ENCODE assay signal across 17 cellular contexts in the genomic region with DNA sequence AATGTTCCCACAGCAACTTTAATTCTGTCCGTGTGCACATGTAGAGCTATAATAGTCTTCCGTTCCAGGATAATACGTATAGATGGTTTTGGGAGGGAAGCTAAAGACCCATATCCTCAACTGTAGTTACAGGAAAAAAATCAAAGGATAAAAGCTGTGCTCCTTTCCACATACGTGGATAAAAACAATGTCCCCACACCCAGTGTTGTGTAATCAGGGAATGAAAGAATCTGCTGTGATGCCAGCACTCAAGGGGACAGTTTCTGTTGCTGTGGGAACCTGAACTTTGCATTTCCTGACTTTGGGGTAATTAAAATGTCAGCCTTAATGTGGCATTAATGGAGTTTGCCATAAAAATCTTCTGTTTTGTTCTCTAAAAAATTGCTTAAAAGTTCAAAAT.
DNase-seq lines count a peak whose midpoint lies in the region; ATAC-seq and TF ChIP-seq lines count a peak whose summit lies in the region.
"Had no signal": no experiment of that assay in that cellular context is flagged by ENCODE, and none has a peak within 500 bp of the region (broad histone marks: within the 10 kb centered on the region; RNA-seq: fewer than 3 reads in every experiment).

No MANE protein-coding gene starts in this region.

- H3K27me3 ChIP-seq in left ventricle myocardium inferior (ENCODE audit: low read depth), result no peaks in the 10 kb centered on the region
- no peaks in the 10 kb centered on the region for H3K27me3 ChIP-seq in esophagus muscularis mucosa
- H3K27me3 ChIP-seq: upper lobe of right lung had no signal

- ATAC-seq in left cardiac atrium, result no peak
- ATAC-seq in memory B cell (ENCODE audit: low read depth), result no peak
- ATAC-seq in HG03025 (IDR thresholded peaks at IDR 0.05; ENCODE audit: low FRiP score, unreplicated experiment), result no peak
- no peak for ATAC-seq in activated CD8-positive, alpha-beta T cell treated with anti-CD3 and anti-CD28 coated beads for 36 hours
- ATAC-seq: activated T-helper 17 cell treated with anti-CD3 and anti-CD28 coated beads, Interleukin-2, amount 50 U/mL, for 72 hours; upper lobe of right lung had no signal

- H3K4me1 Mint-ChIP-seq in memory B cell, result peaks cover 4% of the 10 kb centered on the region
- H3K4me1 Mint-ChIP-seq in activated naive CD4-positive, alpha-beta T cell treated with anti-CD3 and anti-CD28 coated beads, Interleukin-2, amount 10 ng/mL, durations not matched to agents 7 days and 5 days, result no peaks in the 10 kb centered on the region
- H3K4me1 Mint-ChIP-seq in activated CD8-positive, alpha-beta T cell treated with anti-CD3 and anti-CD28 coated beads for 36 hours (ENCODE audit: low read depth), result no peaks in the 10 kb centered on the region
- H3K4me1 Mint-ChIP-seq: activated naive CD8-positive, alpha-beta T cell treated with anti-CD3 and anti-CD28 coated beads, Interleukin-2, amount 10 ng/mL, durations not matched to agents 7 days and 5 days; activated T-helper 17 cell treated with anti-CD3 and anti-CD28 coated beads, Interleukin-2, amount 50 U/mL, for 72 hours had no signal

- H3K27me3 Mint-ChIP-seq in memory B cell, result no peaks in the 10 kb centered on the region
- no peaks in the 10 kb centered on the region for H3K27me3 Mint-ChIP-seq in activated naive CD4-positive, alpha-beta T cell treated with anti-CD3 and anti-CD28 coated beads, Interleukin-2, amount 10 ng/mL, durations not matched to agents 7 days and 5 days
- H3K27me3 Mint-ChIP-seq in activated CD8-positive, alpha-beta T cell treated with anti-CD3 and anti-CD28 coated beads for 36 hours, result no peaks in the 10 kb centered on the region
- H3K27me3 Mint-ChIP-seq: activated naive CD8-positive, alpha-beta T cell treated with anti-CD3 and anti-CD28 coated beads, Interleukin-2, amount 10 ng/mL, durations not matched to agents 7 days and 5 days; activated T-helper 17 cell treated with anti-CD3 and anti-CD28 coated beads, Interleukin-2, amount 50 U/mL, for 72 hours had no signal

- no peak for TF ChIP-seq CTCF in left ventricle myocardium inferior (IDR thresholded peaks at IDR 0.05; ENCODE audit: borderline replicate concordance)
- TF ChIP-seq CTCF in esophagus muscularis mucosa (IDR thresholded peaks at IDR 0.05), result no peak
- no peak for TF ChIP-seq CTCF in activated CD8-positive, alpha-beta T cell treated with anti-CD3 and anti-CD28 coated beads for 36 hours (IDR thresholded peaks at IDR 0.05)

- H3K9me3 Mint-ChIP-seq in memory B cell, result no peaks in the 10 kb centered on the region
- no peaks in the 10 kb centered on the region for H3K9me3 Mint-ChIP-seq in activated naive CD4-positive, alpha-beta T cell treated with anti-CD3 and anti-CD28 coated beads, Interleukin-2, amount 10 ng/mL, durations not matched to agents 7 days and 5 days
- H3K9me3 Mint-ChIP-seq in activated CD8-positive, alpha-beta T cell treated with anti-CD3 and anti-CD28 coated beads for 36 hours, result no peaks in the 10 kb centered on the region
- H3K9me3 Mint-ChIP-seq: activated naive CD8-positive, alpha-beta T cell treated with anti-CD3 and anti-CD28 coated beads, Interleukin-2, amount 10 ng/mL, durations not matched to agents 7 days and 5 days; activated T-helper 17 cell treated with anti-CD3 and anti-CD28 coated beads, Interleukin-2, amount 50 U/mL, for 72 hours had no signal

- CTCF ChIA-PET in activated naive CD4-positive, alpha-beta T cell treated with anti-CD3 and anti-CD28 coated beads, Interleukin-2, amount 10 ng/mL, durations not matched to agents 7 days and 5 days (lab: Charles Lee), result interaction anchor here (0.6 kb wide), 1 partner anchor 16 kb away, joined by 3 read pairs; no protein-coding TSS in a partner anchor
- CTCF ChIA-PET in activated CD8-positive, alpha-beta T cell treated with anti-CD3 and anti-CD28 coated beads for 36 hours (lab: Charles Lee), result interaction anchor here (1.2 to 1.5 kb wide), 3 partner anchors 18 to 85 kb away, joined by 4 to 5 read pairs (median 4); no protein-coding TSS in a partner anchor

- POLR2A ChIA-PET in activated CD8-positive, alpha-beta T cell treated with anti-CD3 and anti-CD28 coated beads for 36 hours (lab: Charles Lee), result interaction anchor here (1.3 kb wide), 1 partner anchor 221 kb away, joined by 3 read pairs; no protein-coding TSS in a partner anchor

- H3K4me3 ChIP-seq in left ventricle myocardium inferior, result no peak overlapping the region
- no peak overlapping the region for H3K4me3 ChIP-seq in esophagus muscularis mucosa
- H3K4me3 ChIP-seq: prostate gland, upper lobe of right lung had no signal

- peaks cover 75% of the 10 kb centered on the region for H3K4me1 ChIP-seq in left ventricle myocardium inferior
- H3K4me1 ChIP-seq in esophagus muscularis mucosa, result peaks cover 37 to 70% (median 62%) of the 10 kb centered on the region in 4 donors
- H3K4me1 ChIP-seq: prostate gland had no signal

- H3K4me3 Mint-ChIP-seq in memory B cell, result no peak overlapping the region
- H3K4me3 Mint-ChIP-seq in activated naive CD4-positive, alpha-beta T cell treated with anti-CD3 and anti-CD28 coated beads, Interleukin-2, amount 10 ng/mL, durations not matched to agents 7 days and 5 days, result no peak overlapping the region
- no peak overlapping the region for H3K4me3 Mint-ChIP-seq in activated CD8-positive, alpha-beta T cell treated with anti-CD3 and anti-CD28 coated beads for 36 hours
- H3K4me3 Mint-ChIP-seq: activated naive CD8-positive, alpha-beta T cell treated with anti-CD3 and anti-CD28 coated beads, Interleukin-2, amount 10 ng/mL, durations not matched to agents 7 days and 5 days; activated T-helper 17 cell treated with anti-CD3 and anti-CD28 coated beads, Interleukin-2, amount 50 U/mL, for 72 hours had no signal

- no peak for TF ChIP-seq EP300 in esophagus muscularis mucosa (IDR thresholded peaks at IDR 0.05)

- TF ChIP-seq POLR2A in esophagus muscularis mucosa (IDR thresholded peaks at IDR 0.05; ENCODE audit: low read depth), result no peak

- intact Hi-C loops in left ventricle myocardium inferior (cut with micrococcal nuclease), result no loop called here
- intact Hi-C loops in left cardiac atrium (cut with DNase I), result no loop called here
- intact Hi-C loops in esophagus muscularis mucosa (cut with DNase I), result no loop called here
- intact Hi-C loops in activated CD8-positive, alpha-beta T cell treated with anti-CD3 and anti-CD28 coated beads for 36 hours (cut with micrococcal nuclease), result no loop called here

- H3K36me3 Mint-ChIP-seq in memory B cell, result peaks cover 36% of the 10 kb centered on the region
- H3K36me3 Mint-ChIP-seq in activated naive CD4-positive, alpha-beta T cell treated with anti-CD3 and anti-CD28 coated beads, Interleukin-2, amount 10 ng/mL, durations not matched to agents 7 days and 5 days, result no peaks in the 10 kb centered on the region
- no peaks in the 10 kb centered on the region for H3K36me3 Mint-ChIP-seq in activated CD8-positive, alpha-beta T cell treated with anti-CD3 and anti-CD28 coated beads for 36 hours (ENCODE audit: low read depth)
- H3K36me3 Mint-ChIP-seq: activated naive CD8-positive, alpha-beta T cell treated with anti-CD3 and anti-CD28 coated beads, Interleukin-2, amount 10 ng/mL, durations not matched to agents 7 days and 5 days had no signal

- H3K27ac ChIP-seq in left ventricle myocardium inferior (replicated peaks) (peak overlapping the region; percentile 61), esophagus muscularis mucosa (replicated peaks in 1 of 4) (peak overlapping the region in 3 of 4 donors; percentile 10 to 43 (median 20))
- H3K27ac ChIP-seq: prostate gland, upper lobe of right lung had no signal

- H3K27ac Mint-ChIP-seq in memory B cell, result peak overlapping the region; percentile 69
- no peak overlapping the region for H3K27ac Mint-ChIP-seq in activated naive CD4-positive, alpha-beta T cell treated with anti-CD3 and anti-CD28 coated beads, Interleukin-2, amount 10 ng/mL, durations not matched to agents 7 days and 5 days
- no peak overlapping the region for H3K27ac Mint-ChIP-seq in activated CD8-positive, alpha-beta T cell treated with anti-CD3 and anti-CD28 coated beads for 36 hours
- H3K27ac Mint-ChIP-seq: activated naive CD8-positive, alpha-beta T cell treated with anti-CD3 and anti-CD28 coated beads, Interleukin-2, amount 10 ng/mL, durations not matched to agents 7 days and 5 days; activated T-helper 17 cell treated with anti-CD3 and anti-CD28 coated beads, Interleukin-2, amount 50 U/mL, for 72 hours had no signal

- H3K36me3 ChIP-seq in left ventricle myocardium inferior (peaks cover 30% of the 10 kb centered on the region), esophagus muscularis mucosa (peaks cover 0 to 27% (median 0%) of the 10 kb centered on the region in 4 donors)
- H3K36me3 ChIP-seq: prostate gland had no signal

- H3K9me3 ChIP-seq in left ventricle myocardium inferior (replicated peaks), result no peaks in the 10 kb centered on the region
- no peaks in the 10 kb centered on the region for H3K9me3 ChIP-seq in esophagus muscularis mucosa
- H3K9me3 ChIP-seq: prostate gland, upper lobe of right lung had no signal

- 72% methylated on average over 4 of the region's 4 CpGs for WGBS in esophagus muscularis mucosa

- no peak for DNase-seq in left ventricle myocardium inferior
- DNase-seq in left cardiac atrium, result no peak
- DNase-seq in esophagus muscularis mucosa (ENCODE audit: extremely low spot score), result no peak
- DNase-seq in memory B cell (ENCODE audit: low spot score in 2 of 2), result no peak
- no peak for DNase-seq in activated naive CD4-positive, alpha-beta T cell treated with anti-CD3 and anti-CD28 coated beads, Interleukin-2, amount 10 ng/mL, durations not matched to agents 7 days and 5 days
- no peak for DNase-seq in activated CD8-positive, alpha-beta T cell treated with anti-CD3 and anti-CD28 coated beads for 36 hours
- DNase-seq in NCI-H2196 treated with DMSO at 0.1 percent for 48 hours (lab: John Stamatoyannopoulos, UW; ENCODE audit: unreplicated experiment), result no peak
- DNase-seq: activated CD4-positive, alpha-beta T cell treated with anti-CD3 and anti-CD28 coated beads for 1 hour; activated naive CD8-positive, alpha-beta T cell treated with anti-CD3 and anti-CD28 coated beads, Interleukin-2, amount 10 ng/mL, durations not matched to agents 7 days and 5 days; C1 segment of cervical spinal cord; NCI-H1417 treated with DMSO at 0.1 percent for 48 hours; NCI-H526; stimulated activated CD4-positive, alpha-beta T cell treated with anti-CD3 and anti-CD28 coated beads, Interleukin-4, amount 100 ng/mL, for 1 hour; upper lobe of right lung had no signal
